Comparison of ENCODE assay signal across 20 cellular contexts in the genomic region with DNA sequence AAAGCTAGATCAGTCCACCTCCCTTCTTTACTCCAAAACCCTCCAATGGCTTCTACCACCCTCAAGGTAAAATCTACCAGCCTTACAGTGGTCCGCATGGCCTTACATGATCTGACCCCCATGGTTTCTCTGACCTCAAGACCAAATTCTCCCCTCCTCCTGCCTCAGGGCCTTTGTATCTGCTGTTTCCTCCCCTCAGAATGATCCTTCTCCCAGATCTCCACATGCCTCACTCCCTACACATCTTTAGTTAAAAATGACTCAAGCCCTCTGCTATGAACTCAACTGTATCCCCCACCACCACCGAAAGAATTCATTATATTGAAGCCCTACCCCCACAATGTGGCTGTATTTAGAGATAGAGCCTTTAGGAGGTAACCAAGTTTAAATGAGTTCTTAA. TPM values are rescaled to one million over a fixed set of nuclear protein-coding genes. Genes with fewer than 3 reads are reported as not detected.
DNase-seq lines count a peak whose midpoint lies in the region; ATAC-seq and TF ChIP-seq lines count a peak whose summit lies in the region.
"Had no signal": no experiment of that assay in that cellular context is flagged by ENCODE, and none has a peak within 500 bp of the region (broad histone marks: within the 10 kb centered on the region; RNA-seq: fewer than 3 reads in every experiment).

No MANE protein-coding gene starts in this region.

- no peak overlapping the region for H2AFZ ChIP-seq in neural progenitor cell (replicated peaks)
- H2AFZ ChIP-seq: GM23338 had no signal

- H3K27ac Mint-ChIP-seq in activated CD8-positive, alpha-beta T cell treated with anti-CD3 and anti-CD28 coated beads for 36 hours, result peak overlapping the region; percentile 18
- no peak overlapping the region for H3K27ac Mint-ChIP-seq in activated CD8-positive, alpha-beta T cell treated with anti-CD3 and anti-CD28 coated beads, Interleukin-2, amount 10 ng/mL, durations not matched to agents 7 days and 5 days
- H3K27ac Mint-ChIP-seq in HFFc6, result peak overlapping the region; percentile 11; the same call in 1 of the 2 replicates
- H3K27ac Mint-ChIP-seq in activated B cell treated with CpG ODN at 0.5 μM for 24 hours, result peak overlapping the region; percentile 38
- H3K27ac Mint-ChIP-seq in neural progenitor cell, result no peak overlapping the region
- no peak overlapping the region for H3K27ac Mint-ChIP-seq in activated T-helper 2 cell treated with anti-CD3 and anti-CD28 coated beads, Interferon-gamma antibody, Interleukin-2, Interleukin-4, amounts not matched to agents 10 μg/mL and 5 μg/mL and 100 μg/mL, durations not matched to agents 14 hours and 24 hours and 36 hours
- H3K27ac Mint-ChIP-seq: CD4-positive, alpha-beta T cell; GM23338 had no signal

- peaks cover 13% of the 10 kb centered on the region for H3K4me1 ChIP-seq in neural progenitor cell

- CTCF ChIA-PET in activated CD8-positive, alpha-beta T cell treated with anti-CD3 and anti-CD28 coated beads for 36 hours (lab: Charles Lee), result interaction anchor here (0.9 kb wide), 1 partner anchor 239 kb away, joined by 3 read pairs; no protein-coding TSS in a partner anchor
- CTCF ChIA-PET in activated CD8-positive, alpha-beta T cell treated with anti-CD3 and anti-CD28 coated beads, Interleukin-2, amount 10 ng/mL, durations not matched to agents 7 days and 5 days (lab: Charles Lee), result no interaction called here
- CTCF ChIA-PET in activated B cell treated with CpG ODN at 0.5 μM for 24 hours (lab: Charles Lee), result interaction anchor here (0.7 to 1.6 kb wide), 4 partner anchors 10 to 103 kb away, joined by 3 to 6 read pairs (median 4); no protein-coding TSS in a partner anchor

- no peak overlapping the region for H3K4me3 ChIP-seq in neural progenitor cell
- H3K4me3 ChIP-seq: GM23338 had no signal

- no peak overlapping the region for H3K4me2 ChIP-seq in neural progenitor cell
- H3K4me2 ChIP-seq: GM23338, KMS-11 had no signal

- no peak overlapping the region for H3K27ac ChIP-seq in neural progenitor cell
- H3K27ac ChIP-seq: 22Rv1, KMS-11, RWPE1 had no signal

- H4K20me1 ChIP-seq in neural progenitor cell (ENCODE audit: low read depth), result peaks cover 19% of the 10 kb centered on the region

- H3F3A ChIP-seq in neural progenitor cell (ENCODE audit: low read depth), result peaks cover 7% of the 10 kb centered on the region

- H3K36me3 Mint-ChIP-seq in activated CD8-positive, alpha-beta T cell treated with anti-CD3 and anti-CD28 coated beads for 36 hours (ENCODE audit: low read depth), result peaks cover 6% of the 10 kb centered on the region
- peaks cover 9% of the 10 kb centered on the region for H3K36me3 Mint-ChIP-seq in activated CD8-positive, alpha-beta T cell treated with anti-CD3 and anti-CD28 coated beads, Interleukin-2, amount 10 ng/mL, durations not matched to agents 7 days and 5 days (ENCODE audit: low read depth)
- H3K36me3 Mint-ChIP-seq in HFFc6 (ENCODE audit: low read depth), result peaks cover 4% of the 10 kb centered on the region; the same call in 1 of the 2 replicates
- peaks cover 12% of the 10 kb centered on the region for H3K36me3 Mint-ChIP-seq in activated B cell treated with CpG ODN at 0.5 μM for 24 hours (ENCODE audit: low read depth)
- H3K36me3 Mint-ChIP-seq in neural progenitor cell, result no peaks in the 10 kb centered on the region
- H3K36me3 Mint-ChIP-seq in activated T-helper 2 cell treated with anti-CD3 and anti-CD28 coated beads, Interferon-gamma antibody, Interleukin-2, Interleukin-4, amounts not matched to agents 10 μg/mL and 5 μg/mL and 100 μg/mL, durations not matched to agents 14 hours and 24 hours and 36 hours (ENCODE audit: low read depth), result no peaks in the 10 kb centered on the region

- TF ChIP-seq CTCF in activated CD8-positive, alpha-beta T cell treated with anti-CD3 and anti-CD28 coated beads for 36 hours (IDR thresholded peaks at IDR 0.05), result no peak
- no peak for TF ChIP-seq CTCF in HFFc6 (IDR thresholded peaks at IDR 0.05)
- TF ChIP-seq CTCF in activated B cell treated with CpG ODN at 0.5 μM for 24 hours (IDR thresholded peaks at IDR 0.05), result no peak
- no peak for TF ChIP-seq CTCF in neural progenitor cell (IDR thresholded peaks at IDR 0.05)

- H3K9me3 Mint-ChIP-seq in activated CD8-positive, alpha-beta T cell treated with anti-CD3 and anti-CD28 coated beads for 36 hours, result no peaks in the 10 kb centered on the region
- no peaks in the 10 kb centered on the region for H3K9me3 Mint-ChIP-seq in activated CD8-positive, alpha-beta T cell treated with anti-CD3 and anti-CD28 coated beads, Interleukin-2, amount 10 ng/mL, durations not matched to agents 7 days and 5 days (ENCODE audit: insufficient read depth)
- H3K9me3 Mint-ChIP-seq in HFFc6 (no peaks in the 10 kb centered on the region), activated B cell treated with CpG ODN at 0.5 μM for 24 hours (no peaks in the 10 kb centered on the region), neural progenitor cell (no peaks in the 10 kb centered on the region)
- no peaks in the 10 kb centered on the region for H3K9me3 Mint-ChIP-seq in activated T-helper 2 cell treated with anti-CD3 and anti-CD28 coated beads, Interferon-gamma antibody, Interleukin-2, Interleukin-4, amounts not matched to agents 10 μg/mL and 5 μg/mL and 100 μg/mL, durations not matched to agents 14 hours and 24 hours and 36 hours
- H3K9me3 Mint-ChIP-seq: CD4-positive, alpha-beta T cell; GM23338 had no signal

- no peak overlapping the region for H3K4me3 Mint-ChIP-seq in activated CD8-positive, alpha-beta T cell treated with anti-CD3 and anti-CD28 coated beads for 36 hours
- no peak overlapping the region for H3K4me3 Mint-ChIP-seq in activated CD8-positive, alpha-beta T cell treated with anti-CD3 and anti-CD28 coated beads, Interleukin-2, amount 10 ng/mL, durations not matched to agents 7 days and 5 days
- H3K4me3 Mint-ChIP-seq in HFFc6 (peak overlapping the region; percentile 2; the same call in 1 of the 2 replicates), activated B cell treated with CpG ODN at 0.5 μM for 24 hours (no peak overlapping the region), neural progenitor cell (peak overlapping the region; percentile 5)
- no peak overlapping the region for H3K4me3 Mint-ChIP-seq in activated T-helper 2 cell treated with anti-CD3 and anti-CD28 coated beads, Interferon-gamma antibody, Interleukin-2, Interleukin-4, amounts not matched to agents 10 μg/mL and 5 μg/mL and 100 μg/mL, durations not matched to agents 14 hours and 24 hours and 36 hours (ENCODE audit: low read depth)
- H3K4me3 Mint-ChIP-seq: GM23338 had no signal

- H3K9me3 ChIP-seq in neural progenitor cell (ENCODE audit: low read depth), result no peaks in the 10 kb centered on the region
- H3K9me3 ChIP-seq: BE2C had no signal

- no peaks in the 10 kb centered on the region for H3K27me3 Mint-ChIP-seq in activated CD8-positive, alpha-beta T cell treated with anti-CD3 and anti-CD28 coated beads for 36 hours
- no peaks in the 10 kb centered on the region for H3K27me3 Mint-ChIP-seq in activated CD8-positive, alpha-beta T cell treated with anti-CD3 and anti-CD28 coated beads, Interleukin-2, amount 10 ng/mL, durations not matched to agents 7 days and 5 days (ENCODE audit: low read depth)
- H3K27me3 Mint-ChIP-seq in HFFc6 (ENCODE audit: insufficient read depth) (no peaks in the 10 kb centered on the region; the same call in 1 of the 2 replicates), activated B cell treated with CpG ODN at 0.5 μM for 24 hours (no peaks in the 10 kb centered on the region), neural progenitor cell (ENCODE audit: insufficient read depth, low read depth) (peaks cover 11% of the 10 kb centered on the region)
- H3K27me3 Mint-ChIP-seq in activated T-helper 2 cell treated with anti-CD3 and anti-CD28 coated beads, Interferon-gamma antibody, Interleukin-2, Interleukin-4, amounts not matched to agents 10 μg/mL and 5 μg/mL and 100 μg/mL, durations not matched to agents 14 hours and 24 hours and 36 hours (ENCODE audit: low read depth), result peaks cover under 1% of the 10 kb centered on the region
- H3K27me3 Mint-ChIP-seq: CD4-positive, alpha-beta T cell had no signal

- no peak overlapping the region for H3K9ac ChIP-seq in neural progenitor cell
- H3K9ac ChIP-seq: KMS-11 had no signal

- peaks cover 24% of the 10 kb centered on the region for H3K79me2 ChIP-seq in neural progenitor cell (ENCODE audit: low read depth)

- intact Hi-C loops in activated CD8-positive, alpha-beta T cell treated with anti-CD3 and anti-CD28 coated beads for 36 hours (cut with micrococcal nuclease), result no loop called here
- intact Hi-C loops in activated B cell treated with CpG ODN at 0.5 μM for 24 hours (cut with micrococcal nuclease), result no loop called here
- intact Hi-C loops in activated T-helper 2 cell treated with anti-CD3 and anti-CD28 coated beads, Interferon-gamma antibody, Interleukin-2, Interleukin-4, amounts not matched to agents 10 μg/mL and 5 μg/mL and 100 μg/mL, durations not matched to agents 14 hours and 24 hours and 36 hours (cut with micrococcal nuclease), result no loop called here

- DNase-seq in activated CD8-positive, alpha-beta T cell treated with anti-CD3 and anti-CD28 coated beads for 36 hours, result no peak
- DNase-seq in activated CD8-positive, alpha-beta T cell treated with anti-CD3 and anti-CD28 coated beads, Interleukin-2, amount 10 ng/mL, durations not matched to agents 7 days and 5 days, result no peak
- DNase-seq in HFFc6 (peak; percentile 27), activated B cell treated with CpG ODN at 0.5 μM for 24 hours (no peak), neural progenitor cell (ENCODE audit: low spot score) (no peak), Kasumi-1 (lab: John Stamatoyannopoulos, UW) (no peak), H4 (ENCODE audit: low spot score) (no peak)
- DNase-seq in activated T-helper 2 cell treated with anti-CD3 and anti-CD28 coated beads, Interferon-gamma antibody, Interleukin-2, Interleukin-4, amounts not matched to agents 10 μg/mL and 5 μg/mL and 100 μg/mL, durations not matched to agents 14 hours and 24 hours and 36 hours (ENCODE audit: low spot score), result no peak
- DNase-seq: BE2C; CD4-positive, alpha-beta T cell; DMS79 treated with DMSO at 0.1 percent for 48 hours; NCI-H1105 treated with DMSO at 0.1 percent for 48 hours; NCI-H187; NCI-H446 treated with DMSO at 0.1 percent for 48 hours; NCI-H774; PC-3 had no signal

- POLR2A ChIA-PET in activated CD8-positive, alpha-beta T cell treated with anti-CD3 and anti-CD28 coated beads for 36 hours (lab: Charles Lee), result interaction anchor here (0.7 kb wide), 1 partner anchor 122 kb away, joined by 3 read pairs; a partner anchor contains a TSS
- POLR2A ChIA-PET in activated CD8-positive, alpha-beta T cell treated with anti-CD3 and anti-CD28 coated beads, Interleukin-2, amount 10 ng/mL, durations not matched to agents 7 days and 5 days (lab: Charles Lee), result interaction anchor here (1.5 kb wide), 1 partner anchor 24 kb away, joined by 3 read pairs; no protein-coding TSS in a partner anchor
- POLR2A ChIA-PET in activated B cell treated with CpG ODN at 0.5 μM for 24 hours (lab: Charles Lee), result interaction anchor here (0.9 to 3.0 kb wide), 3 partner anchors 8 to 104 kb away, joined by 3 to 23 read pairs (median 4); no protein-coding TSS in a partner anchor

- peaks cover 22% of the 10 kb centered on the region for H3K27me3 ChIP-seq in neural progenitor cell
- H3K27me3 ChIP-seq: BE2C had no signal

- no peaks in the 10 kb centered on the region for H3K36me3 ChIP-seq in neural progenitor cell
- H3K36me3 ChIP-seq: BE2C had no signal

- H3K4me1 Mint-ChIP-seq in activated CD8-positive, alpha-beta T cell treated with anti-CD3 and anti-CD28 coated beads for 36 hours (ENCODE audit: low read depth), result peaks cover 49% of the 10 kb centered on the region
- peaks cover 27% of the 10 kb centered on the region for H3K4me1 Mint-ChIP-seq in activated CD8-positive, alpha-beta T cell treated with anti-CD3 and anti-CD28 coated beads, Interleukin-2, amount 10 ng/mL, durations not matched to agents 7 days and 5 days (ENCODE audit: low read depth)
- H3K4me1 Mint-ChIP-seq in HFFc6 (ENCODE audit: low read depth) (peaks cover 42% of the 10 kb centered on the region), activated B cell treated with CpG ODN at 0.5 μM for 24 hours (peaks cover 80% of the 10 kb centered on the region), neural progenitor cell (peaks cover 19% of the 10 kb centered on the region)
- H3K4me1 Mint-ChIP-seq in activated T-helper 2 cell treated with anti-CD3 and anti-CD28 coated beads, Interferon-gamma antibody, Interleukin-2, Interleukin-4, amounts not matched to agents 10 μg/mL and 5 μg/mL and 100 μg/mL, durations not matched to agents 14 hours and 24 hours and 36 hours (ENCODE audit: low read depth), result peaks cover 26% of the 10 kb centered on the region

- ATAC-seq in activated CD8-positive, alpha-beta T cell treated with anti-CD3 and anti-CD28 coated beads for 36 hours, result no peak
- ATAC-seq in activated CD8-positive, alpha-beta T cell treated with anti-CD3 and anti-CD28 coated beads, Interleukin-2, amount 10 ng/mL, durations not matched to agents 7 days and 5 days, result no peak
- ATAC-seq in activated B cell treated with CpG ODN at 0.5 μM for 24 hours (ENCODE audit: low read depth), result no peak
- ATAC-seq: GM23338, PC-3 had no signal

RNA-seq across cellular contexts. Expression of a gene that starts 4.1 kb away (rescaled TPM):
- 10 to 100 TPM; 16.0 to 16.2 TPM for total RNA-seq in activated CD8-positive, alpha-beta T cell treated with anti-CD3 and anti-CD28 coated beads for 36 hours
- 10 to 100 TPM; 14.7 to 16.7 TPM for total RNA-seq in activated CD8-positive, alpha-beta T cell treated with anti-CD3 and anti-CD28 coated beads, Interleukin-2, amount 10 ng/mL, durations not matched to agents 7 days and 5 days
- 10 to 100 TPM; 12.5 to 17.2 (median 15.7) TPM for total RNA-seq in HFFc6 (2021; fragmentation: NEBNext Ultra II Directional; extraction: Animal tissue kit (Norgen Biotek cat#: 25700))
- total RNA-seq in activated B cell treated with CpG ODN at 0.5 μM for 24 hours, result 70.9 and 79.8 TPM in 2 replicates
- 9.3 and 13.0 TPM in 2 replicates for total RNA-seq in neural progenitor cell (ENCODE audit: low replicate concordance)
- 12.6 and 12.7 TPM in 2 replicates for total RNA-seq in H4 (2014; rRNA removed; shearing (Covaris generic))
- 21.3 and 22.4 TPM in 2 replicates for total RNA-seq in activated T-helper 2 cell treated with anti-CD3 and anti-CD28 coated beads, Interferon-gamma antibody, Interleukin-2, Interleukin-4, amounts not matched to agents 10 μg/mL and 5 μg/mL and 100 μg/mL, durations not matched to agents 14 hours and 24 hours and 36 hours

Comparison
In these comparisons a context has a peak if more than half of its experiments do, and no peak if none do; other contexts are left out.
1. H3K27ac Mint-ChIP-seq: peak in activated CD8-positive, alpha-beta T cell treated with anti-CD3 and anti-CD28 coated beads for 36 hours (single experiment), HFFc6 (single experiment) and activated B cell treated with CpG ODN at 0.5 μM for 24 hours (single experiment); none in activated CD8-positive, alpha-beta T cell treated with anti-CD3 and anti-CD28 coated beads, Interleukin-2, amount 10 ng/mL, durations not matched to agents 7 days and 5 days (single experiment), neural progenitor cell (single experiment) and activated T-helper 2 cell treated with anti-CD3 and anti-CD28 coated beads, Interferon-gamma antibody, Interleukin-2, Interleukin-4, amounts not matched to agents 10 μg/mL and 5 μg/mL and 100 μg/mL, durations not matched to agents 14 hours and 24 hours and 36 hours (single experiment).
2. H3K4me3 Mint-ChIP-seq: peak in HFFc6 (single experiment) and neural progenitor cell (single experiment); none in activated CD8-positive, alpha-beta T cell treated with anti-CD3 and anti-CD28 coated beads for 36 hours (single experiment), activated CD8-positive, alpha-beta T cell treated with anti-CD3 and anti-CD28 coated beads, Interleukin-2, amount 10 ng/mL, durations not matched to agents 7 days and 5 days (single experiment), activated B cell treated with CpG ODN at 0.5 μM for 24 hours (single experiment) and activated T-helper 2 cell treated with anti-CD3 and anti-CD28 coated beads, Interferon-gamma antibody, Interleukin-2, Interleukin-4, amounts not matched to agents 10 μg/mL and 5 μg/mL and 100 μg/mL, durations not matched to agents 14 hours and 24 hours and 36 hours (single experiment).